22 cellular contexts compared by ENCODE assay signal in the genomic region with DNA sequence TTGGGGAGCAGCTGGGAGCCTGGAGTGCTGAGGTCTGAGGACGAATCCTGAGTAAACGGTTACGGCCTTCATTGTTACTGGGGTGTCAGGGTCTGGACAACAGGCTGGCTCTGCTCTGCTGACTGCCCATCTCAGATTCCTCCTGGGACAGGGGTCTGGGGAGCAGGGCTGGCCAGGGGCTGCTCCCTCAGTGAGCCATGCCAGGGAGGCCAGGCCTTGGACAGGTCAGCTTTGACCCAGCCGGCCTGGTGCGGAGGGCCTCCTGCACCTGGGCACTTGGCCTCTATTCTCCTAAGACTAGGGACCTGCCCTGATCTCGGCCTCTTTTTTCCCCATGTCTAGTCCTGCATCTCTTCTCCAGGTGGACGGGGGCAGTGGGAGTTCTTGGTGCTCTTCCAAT. TPM values are rescaled to one million over a fixed set of nuclear protein-coding genes. Genes with fewer than 3 reads are reported as not detected.
DNase-seq lines count a peak whose midpoint lies in the region; ATAC-seq, FAIRE-seq and TF ChIP-seq lines count a peak whose summit lies in the region.
"Had no signal": no experiment of that assay in that cellular context is flagged by ENCODE, and none has a peak within 500 bp of the region (broad histone marks: within the 10 kb centered on the region; RNA-seq: fewer than 3 reads in every experiment).

No MANE protein-coding gene starts in this region.

- no peak overlapping the region for H2BK120ac ChIP-seq in mesendoderm (ENCODE audit: low read depth, low read length)

- POLR2A ChIA-PET in HepG2 (lab: Yijun Ruan, JAX) = interaction anchor here (2.3 kb wide), 1 partner anchor 11 kb away, joined by 5 read pairs; no protein-coding TSS in a partner anchor
- POLR2A ChIA-PET in WTC11 (lab: Charles Lee) = no interaction called here
- POLR2A ChIA-PET in GM10248 (lab: Yijun Ruan, JAX) = no interaction called here

- H3K4me2 ChIP-seq in HepG2 (ENCODE audit: low read depth, low read length) (no peak overlapping the region), mesendoderm (ENCODE audit: low read length) (no peak overlapping the region)
- H3K4me2 ChIP-seq: A549, BLaER1, GM23338 had no signal

- no peaks in the 10 kb centered on the region for H3K36me3 Mint-ChIP-seq in WTC11
- no peaks in the 10 kb centered on the region for H3K36me3 Mint-ChIP-seq in neural crest cell (ENCODE audit: low read depth)
- H3K36me3 Mint-ChIP-seq: CD14-positive monocyte; CD8-positive, alpha-beta T cell had no signal

- H3K4me3 ChIP-seq in HepG2 (replicated peaks in 1 of 3; ENCODE audit: insufficient read depth in 1 of 3, low read depth in 2 of 3, low read length in 3 of 3) = no peak overlapping the region
- H3K4me3 ChIP-seq in right lobe of liver = no peak overlapping the region
- H3K4me3 ChIP-seq in mesendoderm (ENCODE audit: low read length) = no peak overlapping the region
- H3K4me3 ChIP-seq: A549, BLaER1, GM23338 had no signal

- H3K4me3 Mint-ChIP-seq in WTC11 (no peak overlapping the region), neural crest cell (no peak overlapping the region)
- H3K4me3 Mint-ChIP-seq: CD14-positive monocyte; CD8-positive, alpha-beta T cell; GM23338 had no signal

- DNase-seq in HepG2 (ENCODE audit: low spot score) (no peak), right lobe of liver (no peak), WTC11 (ENCODE audit: low spot score) (no peak), neural crest cell (ENCODE audit: low read depth, low spot score) (no peak), mesendoderm (no peak), GM10248 (ENCODE audit: extremely low spot score) (no peak), NCI-H1417 treated with DMSO at 0.1 percent for 48 hours (lab: John Stamatoyannopoulos, UW) (no peak)
- DNase-seq: CD8-positive, alpha-beta T cell; COR-L47; DMS 273 treated with DMSO at 0.1 percent for 48 hours; DMS53; DND-41 had no signal

- H3K27me3 Mint-ChIP-seq in WTC11 (ENCODE audit: low read depth) = no peaks in the 10 kb centered on the region
- H3K27me3 Mint-ChIP-seq in neural crest cell (ENCODE audit: low read depth) = no peaks in the 10 kb centered on the region

- H3K18ac ChIP-seq in mesendoderm (ENCODE audit: low read length) = no peak overlapping the region

- CTCF ChIA-PET in HepG2 (lab: Yijun Ruan, JAX; ENCODE audit: low intra/inter-chr PET ratio, low total read pairs) = no interaction called here
- CTCF ChIA-PET in WTC11 (lab: Charles Lee) = interaction anchor here (0.6 to 0.9 kb wide), 3 partner anchors 11 to 19 kb away, joined by 3 read pairs; no protein-coding TSS in a partner anchor
- CTCF ChIA-PET in GM10248 (lab: Yijun Ruan, JAX) = no interaction called here

- no peak overlapping the region for H2AK5ac ChIP-seq in mesendoderm (ENCODE audit: low read length)

- peaks cover 39 to 88% of the 10 kb centered on the region in 2 experiments for H3K27me3 ChIP-seq in HepG2 (ENCODE audit: control insufficient read depth in 1 of 2, insufficient read depth in 2 of 2, low read length in 2 of 2)
- no peaks in the 10 kb centered on the region for H3K27me3 ChIP-seq in right lobe of liver
- H3K27me3 ChIP-seq in mesendoderm (ENCODE audit: insufficient read depth, low read length, poor library complexity) = no peaks in the 10 kb centered on the region
- H3K27me3 ChIP-seq: BLaER1 had no signal

- H3K56ac ChIP-seq in mesendoderm (ENCODE audit: low read length) = no peak overlapping the region

- H3K27ac ChIP-seq in HepG2 (ENCODE audit: extremely low read length, insufficient read depth, low read length) (no peak overlapping the region), right lobe of liver (no peak overlapping the region), mesendoderm (ENCODE audit: low read depth, low read length) (no peak overlapping the region)
- H3K27ac ChIP-seq: 22Rv1, A549, BLaER1 had no signal

- BruUV-seq in HepG2 (replicated peaks; lab: Mats Ljungman, UMichigan) = no TSS peak

- no peak overlapping the region for H2BK15ac ChIP-seq in mesendoderm (replicated peaks; ENCODE audit: low read depth)

- TF ChIP-seq POLR2A in HepG2 (IDR thresholded peaks at IDR 0.05; ENCODE audit: insufficient read depth in 1 of 2, low read depth in 2 of 2, low read length in 2 of 2) (no peak), right lobe of liver (IDR thresholded peaks at IDR 0.05) (no peak)

- no peak overlapping the region for H4K5ac ChIP-seq in mesendoderm (ENCODE audit: low read length)

- no peak for TF ChIP-seq EP300 in HepG2 (IDR thresholded peaks at IDR 0.05; ENCODE audit: low read depth in 2 of 2, low read length in 2 of 2)
- TF ChIP-seq EP300 in HepG2 (CRISPR knock-in tag; IDR thresholded peaks at IDR 0.05; ENCODE audit: borderline replicate concordance) = no peak

- in situ Hi-C loops in HepG2 (cut with HindIII; ENCODE audit: extremely low pct_ligation_motif_present, low pct_unique_long_range_greater_than_20kb) = loop anchor here (5.0 kb wide), 1 partner anchor 37 kb away; no protein-coding TSS in a partner anchor

- no peak for ATAC-seq in HepG2
- no peak for ATAC-seq in right lobe of liver
- ATAC-seq in WTC11 = no peak
- ATAC-seq: A549; CD8-positive, alpha-beta T cell; GM23338; HCT116 had no signal

- H3K9me3 Mint-ChIP-seq in WTC11 (no peaks in the 10 kb centered on the region), neural crest cell (no peaks in the 10 kb centered on the region)
- H3K9me3 Mint-ChIP-seq: CD8-positive, alpha-beta T cell; GM23338 had no signal

- H2BK5ac ChIP-seq in mesendoderm (ENCODE audit: low read length) = no peak overlapping the region

- TF ChIP-seq CTCF in HepG2 (CRISPR knock-in tag; IDR thresholded peaks at IDR 0.05) (no peak), right lobe of liver (IDR thresholded peaks at IDR 0.05) (no peak), WTC11 (IDR thresholded peaks at IDR 0.05) (no peak), neural crest cell (conservative IDR thresholded peaks at IDR 0.05) (no peak), GM10248 (IDR thresholded peaks at IDR 0.05; ENCODE audit: control extremely low read depth, extremely low read depth, low read depth, missing control alignments) (no peak)

- FAIRE-seq in HepG2 (lab: Jason Lieb, UNC) = no peak
- FAIRE-seq: A549, G401.6, GM12892, H54 had no signal

- H4K20me1 ChIP-seq in HepG2 (ENCODE audit: insufficient read depth, low read length) = no peaks in the 10 kb centered on the region
- H4K20me1 ChIP-seq: BLaER1 had no signal

- H2AFZ ChIP-seq in HepG2 (ENCODE audit: low read length) = no peak overlapping the region
- H2AFZ ChIP-seq: GM23338 had no signal

- H3K36me3 ChIP-seq in HepG2 (replicated peaks in 1 of 2; ENCODE audit: control insufficient read depth in 1 of 2, insufficient read depth in 2 of 2, low read length in 2 of 2) = no peaks in the 10 kb centered on the region
- no peaks in the 10 kb centered on the region for H3K36me3 ChIP-seq in right lobe of liver
- H3K36me3 ChIP-seq in mesendoderm (ENCODE audit: control insufficient read depth, insufficient read depth, low read length) = no peaks in the 10 kb centered on the region
- H3K36me3 ChIP-seq: BLaER1 had no signal

- H3K4me1 ChIP-seq in HepG2 (ENCODE audit: insufficient read depth, low read length) (peaks cover 58% of the 10 kb centered on the region), right lobe of liver (peaks cover 0 to 10% (median 2%) of the 10 kb centered on the region in 4 donors), mesendoderm (ENCODE audit: control insufficient read depth, low read depth, low read length) (no peaks in the 10 kb centered on the region)
- H3K4me1 ChIP-seq: A549 had no signal

- H3K27ac Mint-ChIP-seq in WTC11 (peak overlapping the region; percentile 20; the same call in 1 of the 2 replicates), neural crest cell (ENCODE audit: unreplicated experiment) (peak overlapping the region; percentile 8)
- H3K27ac Mint-ChIP-seq: CD14-positive monocyte; CD8-positive, alpha-beta T cell; GM23338 had no signal

- WGBS in HepG2 (ENCODE audit: low lambda C conversion rate) = 32% methylated on average over 7 of the region's 7 CpGs
- 79% methylated on average over 4 of the region's 7 CpGs for WGBS in right lobe of liver (ENCODE audit: insufficient coverage, low coverage, low lambda C conversion rate, missing lambda C conversion rate)
- whole genome bisulfite sequencing in mesendoderm (ENCODE audit: extremely low coverage, insufficient coverage, low lambda C conversion rate) = no CpG with 5 or more reads among the region's 7 CpGs

- no peak overlapping the region for H3K23ac ChIP-seq in mesendoderm (ENCODE audit: low read length)

- H3K79me1 ChIP-seq in mesendoderm (ENCODE audit: low read length) = no peaks in the 10 kb centered on the region

- H3K9ac ChIP-seq in HepG2 (ENCODE audit: insufficient read depth, low read depth, low read length) = no peak overlapping the region
- no peak overlapping the region for H3K9ac ChIP-seq in mesendoderm (ENCODE audit: low read length)
- H3K9ac ChIP-seq: BLaER1 had no signal

- H3K79me2 ChIP-seq in HepG2 (ENCODE audit: insufficient read depth, low read length) (no peaks in the 10 kb centered on the region), mesendoderm (ENCODE audit: control insufficient read depth, insufficient read depth, low read length) (no peaks in the 10 kb centered on the region)

- no peak for TF ChIP-seq RAD21 in HepG2 (CRISPR knock-in tag; IDR thresholded peaks at IDR 0.05)

- no peak overlapping the region for H3K4ac ChIP-seq in mesendoderm (ENCODE audit: low read depth, low read length)

- no peaks in the 10 kb centered on the region for H3K4me1 Mint-ChIP-seq in WTC11
- peaks cover 35% of the 10 kb centered on the region for H3K4me1 Mint-ChIP-seq in neural crest cell
- H3K4me1 Mint-ChIP-seq: CD14-positive monocyte had no signal

- intact Hi-C loops in HepG2 (cut with micrococcal nuclease; ENCODE audit: unreplicated experiment) = no loop called here
- intact Hi-C loops in right lobe of liver (cut with DNase I) = no loop called here

- H4K8ac ChIP-seq in mesendoderm (ENCODE audit: low read depth, low read length) = no peak overlapping the region

- no peaks in the 10 kb centered on the region for H3K9me3 ChIP-seq in HepG2 (ENCODE audit: low read length)
- H3K9me3 ChIP-seq in right lobe of liver = no peaks in the 10 kb centered on the region
- H3K9me3 ChIP-seq: A549, BLaER1 had no signal

RNA-seq across cellular contexts. Expression of a gene that starts 44.9 kb away (rescaled TPM):
- 0.42 and 0.58 TPM in 2 replicates for total RNA-seq in HepG2 (2016; rRNA removed; fragmentation: Illumina TruSeq; extraction: Trizol)
- 0.10 TPM in 1 of 2 replicates, not detected in the other for total RNA-seq in HepG2 (2016; cell fraction: cytosol; rRNA removed; fragmentation: Illumina TruSeq; extraction: Trizol; ENCODE audit: low read depth)
- total RNA-seq in HepG2 (2016; cell fraction: insoluble cytoplasmic fraction; rRNA removed; fragmentation: Illumina TruSeq; extraction: Trizol) = 0.12 and 0.30 TPM in 2 replicates
- total RNA-seq in HepG2 (2016; cell fraction: membrane; rRNA removed; fragmentation: Illumina TruSeq; extraction: Trizol) = 0.07 and 0.34 TPM in 2 replicates
- total RNA-seq in HepG2 (2016; cell fraction: nucleus; rRNA removed; fragmentation: Illumina TruSeq; extraction: Trizol) = 0.88 and 1.2 TPM in 2 replicates
- 2.5 and 3.2 TPM in 2 replicates for polyA plus RNA-seq in HepG2 (2011; rRNA removed)
- 1.5 TPM in 2 replicates for polyA plus RNA-seq in HepG2 (2011; cell fraction: cytosol; rRNA removed)
- 3.2 and 3.4 TPM in 2 replicates for polyA plus RNA-seq in HepG2 (2011; cell fraction: nucleus; rRNA removed)
- polyA plus RNA-seq in HepG2 (2012) = 1.0 and 1.6 TPM in 2 replicates
- 0.15 TPM in 1 of 2 replicates, not detected in the other for polyA plus RNA-seq in HepG2 (2016; cell fraction: cytosol; fragmentation: Illumina TruSeq; extraction: Trizol; ENCODE audit: low read depth)
- 0.27 and 0.67 TPM in 2 replicates for polyA plus RNA-seq in HepG2 (2016; cell fraction: insoluble cytoplasmic fraction; fragmentation: Illumina TruSeq; extraction: Trizol; ENCODE audit: low read depth)
- polyA plus RNA-seq in HepG2 (2016; cell fraction: membrane; fragmentation: Illumina TruSeq; extraction: Trizol; ENCODE audit: low read depth) = 0.15 and 0.27 TPM in 2 replicates
- 1.2 and 2.9 TPM in 2 replicates for polyA plus RNA-seq in HepG2 (2016; cell fraction: nucleus; fragmentation: Illumina TruSeq; extraction: Trizol; ENCODE audit: insufficient read depth, low read depth)
- 1.4 TPM in 1 of 2 replicates, not detected in the other for polyA minus RNA-seq in HepG2 (2011; rRNA and poly(A)+ RNA removed; ENCODE audit: low replicate concordance)
- polyA minus RNA-seq in HepG2 (2011; cell fraction: cytosol; rRNA and poly(A)+ RNA removed) = 0.20 and 0.70 TPM in 2 replicates
- 1.8 and 3.6 TPM in 2 replicates for polyA minus RNA-seq in HepG2 (2011; cell fraction: nucleus; rRNA and poly(A)+ RNA removed)
- total RNA-seq in right lobe of liver = under 1 TPM in 2 of 6 experiments, not detected in 4; 0.06 to 0.09 TPM
- total RNA-seq in WTC11 (2021) = 1.9 to 4.3 TPM (median 2.0 TPM) in 3 replicates
- total RNA-seq in neural crest cell = 4.0 and 4.3 TPM in 2 replicates
- 0.32 TPM for polyA plus RNA-seq in mesendoderm (2013, experiment 1 of 2)
- 0.31 TPM for polyA plus RNA-seq in mesendoderm (2013, experiment 2 of 2)
- total RNA-seq: CD8-positive, alpha-beta T cell had no signal
- polyA plus RNA-seq: AG04450, CD14-positive monocyte had no signal

RNA-seq across cellular contexts. Expression of a gene that starts 46.4 kb away (rescaled TPM):
- total RNA-seq in HepG2 (2016; rRNA removed; fragmentation: Illumina TruSeq; extraction: Trizol) (47.0 and 50.5 TPM in 2 replicates), right lobe of liver (10 to 100 TPM; 24.5 to 39.7 (median 28.6) TPM), WTC11 (2021) (50.9 to 61.1 TPM (median 57.7 TPM) in 3 replicates), neural crest cell (61.6 and 65.4 TPM in 2 replicates)
- 5.3 and 6.4 TPM in 2 replicates for total RNA-seq in HepG2 (2016; cell fraction: cytosol; rRNA removed; fragmentation: Illumina TruSeq; extraction: Trizol; ENCODE audit: low read depth)
- total RNA-seq in HepG2 (2016; cell fraction: insoluble cytoplasmic fraction; rRNA removed; fragmentation: Illumina TruSeq; extraction: Trizol) = 44.0 and 57.6 TPM in 2 replicates
- total RNA-seq in HepG2 (2016; cell fraction: membrane; rRNA removed; fragmentation: Illumina TruSeq; extraction: Trizol) = 23.6 and 27.0 TPM in 2 replicates
- total RNA-seq in HepG2 (2016; cell fraction: nucleus; rRNA removed; fragmentation: Illumina TruSeq; extraction: Trizol) = 52.1 and 60.5 TPM in 2 replicates
- polyA plus RNA-seq in HepG2 (2011; rRNA removed) = 66.3 and 76.9 TPM in 2 replicates
- polyA plus RNA-seq in HepG2 (2011; cell fraction: cytosol; rRNA removed) = 40.5 and 52.8 TPM in 2 replicates
- polyA plus RNA-seq in HepG2 (2011; cell fraction: nucleus; rRNA removed) = 117 and 148 TPM in 2 replicates
- polyA plus RNA-seq in HepG2 (2012) = 58.6 and 62.1 TPM in 2 replicates
- 1.5 and 2.4 TPM in 2 replicates for polyA plus RNA-seq in HepG2 (2016; cell fraction: cytosol; fragmentation: Illumina TruSeq; extraction: Trizol; ENCODE audit: low read depth)
- 41.2 and 44.9 TPM in 2 replicates for polyA plus RNA-seq in HepG2 (2016; cell fraction: insoluble cytoplasmic fraction; fragmentation: Illumina TruSeq; extraction: Trizol; ENCODE audit: low read depth)
- 10.2 and 12.5 TPM in 2 replicates for polyA plus RNA-seq in HepG2 (2016; cell fraction: membrane; fragmentation: Illumina TruSeq; extraction: Trizol; ENCODE audit: low read depth)
- polyA plus RNA-seq in HepG2 (2016; cell fraction: nucleus; fragmentation: Illumina TruSeq; extraction: Trizol; ENCODE audit: insufficient read depth, low read depth) = 134 and 146 TPM in 2 replicates
- 20.0 and 41.6 TPM in 2 replicates for polyA minus RNA-seq in HepG2 (2011; rRNA and poly(A)+ RNA removed; ENCODE audit: low replicate concordance)
- polyA minus RNA-seq in HepG2 (2011; cell fraction: cytosol; rRNA and poly(A)+ RNA removed) = 36.8 and 46.1 TPM in 2 replicates
- 78.9 and 107 TPM in 2 replicates for polyA minus RNA-seq in HepG2 (2011; cell fraction: nucleus; rRNA and poly(A)+ RNA removed)
- polyA plus RNA-seq in mesendoderm (2013, experiment 1 of 2) = 26.7 TPM
- polyA plus RNA-seq in mesendoderm (2013, experiment 2 of 2) = 25.1 TPM
